ENCODE assay signal across 14 cellular contexts in genomic region chr19:52880895-52881389, GRCh38. TPM values are rescaled to one million over a fixed set of nuclear protein-coding genes. Genes with fewer than 3 reads are reported as not detected.
DNase-seq lines count a peak whose midpoint lies in the region; ATAC-seq and TF ChIP-seq lines count a peak whose summit lies in the region.
"Had no signal": no experiment of that assay in that cellular context is flagged by ENCODE, and none has a peak within 500 bp of the region (broad histone marks: within the 10 kb centered on the region; RNA-seq: fewer than 3 reads in every experiment).

No MANE protein-coding gene starts in this region.

- no peaks in the 10 kb centered on the region for H4K20me1 ChIP-seq in PC-9 (ENCODE audit: insufficient read depth)

- H3K4me1 Mint-ChIP-seq in Caco-2 (ENCODE audit: low read depth, unreplicated experiment) (no peaks in the 10 kb centered on the region), endodermal cell (peaks cover 9% of the 10 kb centered on the region)

- intact Hi-C loops in Caco-2 (cut with micrococcal nuclease; ENCODE audit: unreplicated experiment) = no loop called here
- intact Hi-C loops in PC-9 (cut with micrococcal nuclease; ENCODE audit: unreplicated experiment) = no loop called here
- intact Hi-C loops in prostate gland (cut with DNase I) = no loop called here

- BruUV-seq in Caco-2 (replicated peaks; lab: Mats Ljungman, UMichigan) (TSS peak; percentile 10), PC-9 (replicated peaks; lab: Mats Ljungman, UMichigan) (no TSS peak)

- H3K9me3 Mint-ChIP-seq in Caco-2 (ENCODE audit: unreplicated experiment) = peaks cover 31% of the 10 kb centered on the region
- peaks cover 46% of the 10 kb centered on the region for H3K9me3 Mint-ChIP-seq in endodermal cell

- H3F3A ChIP-seq in PC-9 (ENCODE audit: insufficient read depth, low read depth) = no peaks in the 10 kb centered on the region

- H3K36me3 ChIP-seq in Caco-2 (ENCODE audit: control insufficient read depth, insufficient read depth, low read length) (peaks cover 20% of the 10 kb centered on the region), PC-9 (ENCODE audit: low read depth) (peaks cover 70% of the 10 kb centered on the region), endodermal cell (ENCODE audit: control insufficient read depth, insufficient read depth, low read length) (peaks cover 76% of the 10 kb centered on the region), prostate gland (peaks cover 5 to 17% of the 10 kb centered on the region in 2 donors)

- no peaks in the 10 kb centered on the region for H3K27me3 Mint-ChIP-seq in Caco-2 (ENCODE audit: insufficient read depth, unreplicated experiment)
- H3K27me3 Mint-ChIP-seq in endodermal cell (ENCODE audit: insufficient read depth) = no peaks in the 10 kb centered on the region

- CTCF ChIA-PET in Caco-2 (lab: Charles Lee) (no interaction called here), PC-9 (lab: Charles Lee) (no interaction called here)

- no peak for ATAC-seq in GM18861 (IDR thresholded peaks at IDR 0.05; ENCODE audit: unreplicated experiment)
- ATAC-seq: CD8-positive, alpha-beta T cell had no signal

- no peak overlapping the region for H2AFZ ChIP-seq in PC-9

- H3K4me1 ChIP-seq in Caco-2 = no peaks in the 10 kb centered on the region
- no peaks in the 10 kb centered on the region for H3K4me1 ChIP-seq in PC-9 (replicated peaks; ENCODE audit: insufficient read depth)
- H3K4me1 ChIP-seq in endodermal cell (ENCODE audit: control insufficient read depth, insufficient read depth, low read length) = no peaks in the 10 kb centered on the region
- no peaks in the 10 kb centered on the region for H3K4me1 ChIP-seq in prostate gland (replicated peaks)

- POLR2A ChIA-PET in Caco-2 (lab: Charles Lee) = no interaction called here
- POLR2A ChIA-PET in PC-9 (lab: Charles Lee; ENCODE audit: unreplicated experiment) = no interaction called here

- H3K4me3 Mint-ChIP-seq in Caco-2 (ENCODE audit: unreplicated experiment) (no peak overlapping the region), endodermal cell (no peak overlapping the region)
- H3K4me3 Mint-ChIP-seq: CD8-positive, alpha-beta T cell had no signal

- TF ChIP-seq POLR2A in prostate gland (IDR thresholded peaks at IDR 0.05) = no peak

- no peaks in the 10 kb centered on the region for H3K79me2 ChIP-seq in PC-9 (ENCODE audit: low read depth)

- no peak overlapping the region for H3K9ac ChIP-seq in endodermal cell (ENCODE audit: extremely low read depth, low read length, poor library complexity, severe bottlenecking)

- H3K4me2 ChIP-seq in PC-9 = no peak overlapping the region

- DNase-seq in Caco-2 (no peak), PC-9 (no peak), endodermal cell (no peak), prostate gland (ENCODE audit: low spot score) (no peak), NCI-H510A (lab: John Stamatoyannopoulos, UW) (no peak), medulla oblongata (ENCODE audit: extremely low spot score) (no peak)
- DNase-seq: ACHN; CD8-positive, alpha-beta T cell; COR-L47; DND-41; GDM1; KG1 had no signal

- H3K27me3 ChIP-seq in Caco-2 (replicated peaks; ENCODE audit: control insufficient read depth, insufficient read depth, low read length) = no peaks in the 10 kb centered on the region
- no peaks in the 10 kb centered on the region for H3K27me3 ChIP-seq in PC-9 (ENCODE audit: insufficient read depth, low read depth)
- no peaks in the 10 kb centered on the region for H3K27me3 ChIP-seq in endodermal cell (ENCODE audit: control insufficient read depth, insufficient read depth, low read length, poor library complexity, severe bottlenecking)
- no peaks in the 10 kb centered on the region for H3K27me3 ChIP-seq in prostate gland (replicated peaks; ENCODE audit: insufficient read depth)

- H3K27ac Mint-ChIP-seq in Caco-2 (ENCODE audit: unreplicated experiment) (no peak overlapping the region), endodermal cell (no peak overlapping the region)
- H3K27ac Mint-ChIP-seq: CD8-positive, alpha-beta T cell had no signal

- TF ChIP-seq CTCF in Caco-2 (IDR thresholded peaks at IDR 0.05; ENCODE audit: insufficient read depth in 1 of 2, low read depth in 1 of 2, low read length in 1 of 2, severe bottlenecking in 1 of 2, unreplicated experiment in 1 of 2) = no peak
- no peak for TF ChIP-seq CTCF in PC-9 (conservative IDR thresholded peaks at IDR 0.05)
- TF ChIP-seq CTCF in endodermal cell (conservative IDR thresholded peaks at IDR 0.05) = no peak
- no peak for TF ChIP-seq CTCF in prostate gland (IDR thresholded peaks at IDR 0.05)

- WGBS in endodermal cell (ENCODE audit: insufficient coverage in 1 of 2, insufficient read length in 1 of 2), 2 experiments = 89 to 90% methylated on average over 11 of the region's 11 CpGs
- WGBS in prostate gland = 99% methylated on average over 11 of the region's 11 CpGs

- no peaks in the 10 kb centered on the region for H3K9me2 ChIP-seq in PC-9 (ENCODE audit: insufficient read depth)

- H3K27ac ChIP-seq in PC-9 (no peak overlapping the region), endodermal cell (ENCODE audit: low read depth, low read length) (no peak overlapping the region), prostate gland (no peak overlapping the region)
- H3K27ac ChIP-seq: C4-2B had no signal

- peaks cover 41% of the 10 kb centered on the region for H3K9me3 ChIP-seq in Caco-2
- H3K9me3 ChIP-seq in PC-9 (ENCODE audit: insufficient read depth, low read depth) = peaks cover 89% of the 10 kb centered on the region
- H3K9me3 ChIP-seq in endodermal cell (ENCODE audit: control insufficient read depth, low read length) = peaks cover 70% of the 10 kb centered on the region
- no peaks in the 10 kb centered on the region for H3K9me3 ChIP-seq in prostate gland

- no peak overlapping the region for H3K4me3 ChIP-seq in Caco-2 (ENCODE audit: low read depth, low read length)
- H3K4me3 ChIP-seq in PC-9 = 0 out of 2 replicates have a peak overlapping the region, but pooled peaks have one; percentile 16
- H3K4me3 ChIP-seq in endodermal cell (ENCODE audit: low read length) = peak overlapping the region; percentile 71
- H3K4me3 ChIP-seq in prostate gland = no peak overlapping the region

- H3K36me3 Mint-ChIP-seq in Caco-2 (ENCODE audit: insufficient read depth, unreplicated experiment) = peaks cover 79% of the 10 kb centered on the region
- peaks cover 83% of the 10 kb centered on the region for H3K36me3 Mint-ChIP-seq in endodermal cell (ENCODE audit: low read depth)

RNA-seq across cellular contexts. Expression of gene ZNF320, which starts 16.5 kb away (rescaled TPM):
- total RNA-seq in Caco-2 (2022) (14.7 and 15.5 TPM in 2 replicates), PC-9 (2021) (18.5 and 24.9 TPM in 2 replicates), endodermal cell (10 to 100 TPM; 33.5 to 37.5 TPM), prostate gland (10 to 100 TPM; 20.0 to 42.9 TPM)
- polyA plus RNA-seq in endodermal cell (2013, experiment 1 of 2) = 20.9 TPM
- 18.1 TPM for polyA plus RNA-seq in endodermal cell (2013, experiment 2 of 2)

RNA-seq across cellular contexts. Expression of gene ZNF468, which starts 23.5 kb away (rescaled TPM):
- 29.1 and 35.8 TPM in 2 replicates for total RNA-seq in Caco-2 (2022)
- total RNA-seq in PC-9 (2021) = 19.5 and 29.0 TPM in 2 replicates
- total RNA-seq in endodermal cell = 10 to 100 TPM; 46.2 to 50.0 TPM
- 20.4 TPM for polyA plus RNA-seq in endodermal cell (2013, experiment 1 of 2)
- 21.4 TPM for polyA plus RNA-seq in endodermal cell (2013, experiment 2 of 2)
- 10 to 100 TPM; 21.0 to 49.2 TPM for total RNA-seq in prostate gland

RNA-seq across cellular contexts. Expression of gene ZNF888, which starts 42.3 kb away (rescaled TPM):
- 7.3 and 9.0 TPM in 2 replicates for total RNA-seq in Caco-2 (2022)
- 10.8 and 14.5 TPM in 2 replicates for total RNA-seq in PC-9 (2021)
- total RNA-seq in endodermal cell = 10 to 100 TPM; 13.4 to 19.6 TPM
- polyA plus RNA-seq in endodermal cell (2013, experiment 1 of 2) = 4.5 TPM
- polyA plus RNA-seq in endodermal cell (2013, experiment 2 of 2) = 5.4 TPM
- 10 to 100 TPM; 21.4 to 34.5 TPM for total RNA-seq in prostate gland

RNA-seq across cellular contexts. Expression of gene ZNF28, which starts 59.5 kb away (rescaled TPM):
- 27.2 and 28.2 TPM in 2 replicates for total RNA-seq in Caco-2 (2022)
- total RNA-seq in PC-9 (2021) = 18.3 and 29.5 TPM in 2 replicates
- 10 to 100 TPM; 50.4 to 52.2 TPM for total RNA-seq in endodermal cell
- polyA plus RNA-seq in endodermal cell (2013, experiment 1 of 2) = 14.5 TPM
- polyA plus RNA-seq in endodermal cell (2013, experiment 2 of 2) = 16.6 TPM
- 10 to 100 TPM; 19.2 to 26.8 TPM for total RNA-seq in prostate gland

Comparison
In these comparisons a context has a peak if more than half of its experiments do, and no peak if none do; other contexts are left out.
1. H3K4me3 ChIP-seq: peak in PC-9 (single experiment) and endodermal cell (single experiment); none in Caco-2 (single experiment) and prostate gland (0 of 2).